8 cellular contexts compared by ENCODE assay signal in genomic region chr6:31651602-31652191, GRCh38.
DNase-seq lines count a peak whose midpoint lies in the region; ATAC-seq and TF ChIP-seq lines count a peak whose summit lies in the region.

No MANE protein-coding gene starts in this region.

- H3K9me3 Mint-ChIP-seq in nephron progenitor cell, result no peaks in the 10 kb centered on the region

- TF ChIP-seq CTCF in AG10803 (conservative IDR thresholded peaks at IDR 0.05; ENCODE audit: low read length) (no peak), GM12865 (IDR thresholded peaks at IDR 0.05; ENCODE audit: insufficient read depth, low read depth, low read length, missing control alignments) (no peak), WI38 (IDR thresholded peaks at IDR 0.05; ENCODE audit: low read depth, low read length) (no peak), nephron progenitor cell (IDR thresholded peaks at IDR 0.05) (no peak)

- H3K4me3 ChIP-seq in AG10803 (ENCODE audit: low read length) (peak overlapping the region; percentile 96), GM12865 (ENCODE audit: low read depth, low read length) (peak overlapping the region; percentile 86), WI38 (ENCODE audit: low read depth, low read length) (peak overlapping the region; percentile 80)

- H3K27ac Mint-ChIP-seq in nephron progenitor cell, result peak overlapping the region; percentile 100

- ATAC-seq in HG02798 (IDR thresholded peaks at IDR 0.05; ENCODE audit: poor library complexity, unreplicated experiment), result peak; percentile 22

- DNase-seq in AG10803 (ENCODE audit: low read depth) (peak; percentile 81), GM12865 (ENCODE audit: low read depth) (peak; percentile 76), NCI-H146 (lab: John Stamatoyannopoulos, UW) (peak; percentile 63), fibroblast of the conjunctiva (ENCODE audit: low read depth) (peak; percentile 54), nephron progenitor cell (no peak), activated gamma-delta T cell treated with Interleukin-2 at 50 U/mL for 16 hours (no peak)

- peaks cover 58% of the 10 kb centered on the region for H3K4me1 Mint-ChIP-seq in nephron progenitor cell

- peaks cover 4% of the 10 kb centered on the region for H3K27me3 Mint-ChIP-seq in nephron progenitor cell (ENCODE audit: low read depth, poor library complexity)

- peak overlapping the region; percentile 99 for H3K4me3 Mint-ChIP-seq in nephron progenitor cell

- peaks cover 56% of the 10 kb centered on the region for H3K36me3 Mint-ChIP-seq in nephron progenitor cell (ENCODE audit: low read depth)

Comparison
In these comparisons a context has a peak if more than half of its experiments do, and no peak if none do; other contexts are left out.
1. DNase-seq: peak in AG10803 (single experiment), GM12865 (single experiment), NCI-H146 (single experiment) and fibroblast of the conjunctiva (single experiment); none in nephron progenitor cell (single experiment) and activated gamma-delta T cell treated with Interleukin-2 at 50 U/mL for 16 hours (single experiment).
2. Peak in every context shown above with its lines, with median percentiles within 50 percentile points of each other: H3K4me3 ChIP-seq.